Comparison of ENCODE assay signal across 24 cellular contexts in genomic region chr11:34473603-34474169, GRCh38. TPM values are rescaled to one million over a fixed set of nuclear protein-coding genes. Genes with fewer than 3 reads are reported as not detected.
DNase-seq lines count a peak whose midpoint lies in the region; ATAC-seq and TF ChIP-seq lines count a peak whose summit lies in the region.
"Had no signal": no experiment of that assay in that cellular context is flagged by ENCODE, and none has a peak within 500 bp of the region (broad histone marks: within the 10 kb centered on the region; RNA-seq: fewer than 3 reads in every experiment).

No MANE protein-coding gene starts in this region.

- H3K27ac Mint-ChIP-seq in effector memory CD8-positive, alpha-beta T cell = peak overlapping the region; percentile 13 to 35
- H3K27ac Mint-ChIP-seq: T-helper 1 cell treated with Interleukin-12 subunit alpha and Interleukin-12 subunit beta and Interleukin-4 antibody, amounts not matched to agents 30 μg/mL and 1 μg/mL, for 36 hours had no signal

- H3K4me3 Mint-ChIP-seq in effector memory CD8-positive, alpha-beta T cell = no peak overlapping the region
- H3K4me3 Mint-ChIP-seq: T-helper 1 cell treated with Interleukin-12 subunit alpha and Interleukin-12 subunit beta and Interleukin-4 antibody, amounts not matched to agents 30 μg/mL and 1 μg/mL, for 36 hours had no signal

- no peak for TF ChIP-seq POLR2A in NB4 (IDR thresholded peaks at IDR 0.05; ENCODE audit: extremely low read depth, insufficient read length)

- CTCF ChIA-PET in HEK293 (lab: Yijun Ruan, JAX) = no interaction called here

- no peaks in the 10 kb centered on the region for H3K27me3 Mint-ChIP-seq in effector memory CD8-positive, alpha-beta T cell

- no peaks in the 10 kb centered on the region for H3K9me3 Mint-ChIP-seq in effector memory CD8-positive, alpha-beta T cell
- H3K9me3 Mint-ChIP-seq: T-helper 1 cell treated with Interleukin-12 subunit alpha and Interleukin-12 subunit beta and Interleukin-4 antibody, amounts not matched to agents 30 μg/mL and 1 μg/mL, for 36 hours had no signal

- H3K4me3 ChIP-seq in HEK293 (ENCODE audit: low read depth, low read length) = no peak overlapping the region
- no peak overlapping the region for H3K4me3 ChIP-seq in NB4 (ENCODE audit: low read depth, low read length)
- H3K4me3 ChIP-seq in psoas muscle = no peak overlapping the region
- H3K4me3 ChIP-seq: MG63 had no signal

- no peak for ATAC-seq in effector memory CD8-positive, alpha-beta T cell (replicated peaks)
- ATAC-seq in psoas muscle (no peak), HG02981 (IDR thresholded peaks at IDR 0.05; ENCODE audit: unreplicated experiment) (no peak), HG03097 (IDR thresholded peaks at IDR 0.05; ENCODE audit: low FRiP score, unreplicated experiment) (no peak)

- WGBS in psoas muscle, 3 donors = 98% methylated on average over 4 of the region's 4 CpGs

- H3K27me3 ChIP-seq in psoas muscle (ENCODE audit: insufficient read depth in 3 of 3, low read length in 2 of 3) = no peaks in the 10 kb centered on the region
- H3K27me3 ChIP-seq: BE2C, MG63 had no signal

- POLR2A ChIA-PET in HEK293 (lab: Yijun Ruan, JAX) = no interaction called here

- intact Hi-C loops in psoas muscle (cut with DNase I) = loop anchor here in 1 of 2 donors (5.0 kb wide), 2 partner anchors 96 to 111 kb away; no protein-coding TSS in a partner anchor

- TF ChIP-seq CTCF in HEK293 (tag by site-specific recombination; IDR thresholded peaks at IDR 0.05) (no peak), NB4 (IDR thresholded peaks at IDR 0.05; ENCODE audit: low read depth, low read length) (no peak), psoas muscle (IDR thresholded peaks at IDR 0.05) (no peak)

- no peaks in the 10 kb centered on the region for H3K4me1 Mint-ChIP-seq in effector memory CD8-positive, alpha-beta T cell (ENCODE audit: low read depth in 2 of 2)

- peaks cover 35% of the 10 kb centered on the region for H3K36me3 Mint-ChIP-seq in effector memory CD8-positive, alpha-beta T cell (ENCODE audit: insufficient read depth)

- H3K36me3 ChIP-seq in HEK293 (ENCODE audit: control insufficient read depth in 2 of 2, insufficient read depth in 1 of 2, low read length in 2 of 2) (peaks cover 4 to 35% of the 10 kb centered on the region in 2 experiments; a peak in 2 of 3 replicates), psoas muscle (ENCODE audit: insufficient read depth in 1 of 2, low read depth in 1 of 2) (peaks cover 0 to 50% of the 10 kb centered on the region in 2 donors)
- H3K36me3 ChIP-seq: BE2C had no signal

- H3K4me1 ChIP-seq in HEK293 (ENCODE audit: control insufficient read depth, insufficient read depth, low read length) (no peaks in the 10 kb centered on the region), psoas muscle (peaks cover 13% of the 10 kb centered on the region)
- H3K4me1 ChIP-seq: BE2C had no signal

- peak; percentile 35 for DNase-seq in NB4 (ENCODE audit: low read depth)
- DNase-seq in effector memory CD8-positive, alpha-beta T cell = no peak
- DNase-seq in psoas muscle = no peak
- DNase-seq in activated CD8-positive, alpha-beta memory T cell treated with anti-CD3 and anti-CD28 coated beads, Interleukin-2, amount 50 U/mL, for 48 hours = no peak
- DNase-seq: ACHN, BE2C, Calu3, DMS153, DND-41, H7, KG1, MG63, NCI-H1092 treated with DMSO at 0.1 percent for 48 hours, NCI-H146, NCI-H1930, NCI-H2107, NCI-H524, NCI-H748 treated with DMSO at 0.1 percent for 48 hours, SK-N-SH, SW 1271 had no signal

- no peak overlapping the region for H3K27ac ChIP-seq in HEK293 (ENCODE audit: extremely low read depth, low read depth, low read length)
- H3K27ac ChIP-seq in psoas muscle = peak overlapping the region; percentile 68

- no peaks in the 10 kb centered on the region for H3K9me3 ChIP-seq in HEK293 (ENCODE audit: control insufficient read depth, insufficient read depth, low read depth, low read length)
- no peaks in the 10 kb centered on the region for H3K9me3 ChIP-seq in psoas muscle
- H3K9me3 ChIP-seq: BE2C, MG63, SK-N-SH had no signal

TF ChIP-seq in HEK293, 187 proteins besides CTCF, POLR2A, EP300 and RAD21:
- TF ChIP-seq ZNF664 (tag by site-specific recombination; IDR thresholded peaks at IDR 0.05) = 0 out of 2 replicates have a peak, but pooled peaks have one; percentile 12
- no peak for TF ChIP-seq ZNF121 (tag by site-specific recombination; IDR thresholded peaks at IDR 0.05)

RNA-seq across cellular contexts. Expression of gene CAT, which starts 35.0 kb away (rescaled TPM):
- 10 to 100 TPM; 70.2 to 95.0 (median 87.7) TPM for total RNA-seq in psoas muscle
- 100 to 1,000 TPM in 1 of 3 donors, 10 to 100 TPM in 2; 27.9 to 110 (median 57.8) TPM for polyA plus RNA-seq in psoas muscle
- total RNA-seq: H7 had no signal

RNA-seq across cellular contexts. Expression of gene ELF5, which starts 39.9 kb away (rescaled TPM):
- total RNA-seq in psoas muscle = not detected
- polyA plus RNA-seq in psoas muscle = under 1 TPM in 1 of 3 donors, not detected in 2; 0.01 TPM
- total RNA-seq: Calu3, H7 had no signal
- polyA plus RNA-seq: SK-N-SH had no signal
